In genomic region chr9:6897207-6897822, GRCh38 we compare ENCODE assay signal across 18 cellular contexts.
DNase-seq lines count a peak whose midpoint lies in the region; ATAC-seq and TF ChIP-seq lines count a peak whose summit lies in the region.
"Had no signal": no experiment of that assay in that cellular context is flagged by ENCODE, and none has a peak within 500 bp of the region (broad histone marks: within the 10 kb centered on the region; RNA-seq: fewer than 3 reads in every experiment).

No MANE protein-coding gene starts in this region.

- peaks cover 4% of the 10 kb centered on the region for H4K20me1 ChIP-seq in hepatocyte (ENCODE audit: insufficient read depth, poor library complexity, severe bottlenecking)
- H4K20me1 ChIP-seq in neural progenitor cell (ENCODE audit: low read depth): no peaks in the 10 kb centered on the region

- TF ChIP-seq CTCF in hepatocyte (IDR thresholded peaks at IDR 0.05; ENCODE audit: poor library complexity): no peak
- no peak for TF ChIP-seq CTCF in neural progenitor cell (IDR thresholded peaks at IDR 0.05)
- no peak for TF ChIP-seq CTCF in CD8-positive, alpha-beta T cell (IDR thresholded peaks at IDR 0.05)

- H3K27me3 Mint-ChIP-seq in CD4-positive, CD25-positive, alpha-beta regulatory T cell: no peaks in the 10 kb centered on the region
- no peaks in the 10 kb centered on the region for H3K27me3 Mint-ChIP-seq in neural progenitor cell (ENCODE audit: insufficient read depth, low read depth)
- H3K27me3 Mint-ChIP-seq in CD8-positive, alpha-beta T cell (ENCODE audit: low read depth): no peaks in the 10 kb centered on the region
- H3K27me3 Mint-ChIP-seq: CD8-positive, alpha-beta memory T cell; IgD-negative memory B cell had no signal

- 59% methylated on average over 1 of the region's 1 CpG for WGBS in hepatocyte (ENCODE audit: low lambda C conversion rate, missing lambda C conversion rate)

- no peak overlapping the region for H3K4me3 Mint-ChIP-seq in CD4-positive, CD25-positive, alpha-beta regulatory T cell
- H3K4me3 Mint-ChIP-seq in neural progenitor cell: no peak overlapping the region
- no peak overlapping the region for H3K4me3 Mint-ChIP-seq in CD8-positive, alpha-beta T cell
- H3K4me3 Mint-ChIP-seq: CD8-positive, alpha-beta memory T cell had no signal

- in situ Hi-C loops in KBM-7 (cut with MboI; ENCODE audit: low pct_unique_long_range_greater_than_20kb, low sequenced_read_pairs): no loop called here

- peak overlapping the region; percentile 57 for H3K4me2 ChIP-seq in hepatocyte
- H3K4me2 ChIP-seq in neural progenitor cell: no peak overlapping the region

- H3K4me1 Mint-ChIP-seq in CD4-positive, CD25-positive, alpha-beta regulatory T cell: peaks cover 25 to 57% (median 44%) of the 10 kb centered on the region in 4 donors
- no peaks in the 10 kb centered on the region for H3K4me1 Mint-ChIP-seq in neural progenitor cell
- peaks cover 68% of the 10 kb centered on the region for H3K4me1 Mint-ChIP-seq in CD8-positive, alpha-beta T cell (ENCODE audit: low read depth)

- peak overlapping the region in 2 of 3 donors; percentile 0 to 58 for H3K27ac Mint-ChIP-seq in CD4-positive, CD25-positive, alpha-beta regulatory T cell
- H3K27ac Mint-ChIP-seq in neural progenitor cell: peak overlapping the region; percentile 67
- H3K27ac Mint-ChIP-seq in CD8-positive, alpha-beta T cell: no peak overlapping the region
- H3K27ac Mint-ChIP-seq: CD8-positive, alpha-beta memory T cell had no signal

- peaks cover 7% of the 10 kb centered on the region for H3K79me2 ChIP-seq in hepatocyte
- H3K79me2 ChIP-seq in neural progenitor cell (ENCODE audit: low read depth): no peaks in the 10 kb centered on the region

- intact Hi-C loops in CD8-positive, alpha-beta T cell (cut with DNase I, micrococcal nuclease): no loop called here

- H3K9me2 ChIP-seq in hepatocyte (replicated peaks; ENCODE audit: insufficient read depth): no peaks in the 10 kb centered on the region

- no peaks in the 10 kb centered on the region for H3K27me3 ChIP-seq in CD4-positive, CD25-positive, alpha-beta regulatory T cell (ENCODE audit: control insufficient read depth, insufficient read depth, low read length)
- no peaks in the 10 kb centered on the region for H3K27me3 ChIP-seq in hepatocyte
- no peaks in the 10 kb centered on the region for H3K27me3 ChIP-seq in neural progenitor cell
- no peaks in the 10 kb centered on the region for H3K27me3 ChIP-seq in CD8-positive, alpha-beta T cell (ENCODE audit: insufficient read depth, low read length)
- H3K27me3 ChIP-seq: BE2C, MG63 had no signal

- no peaks in the 10 kb centered on the region for H3F3A ChIP-seq in neural progenitor cell (ENCODE audit: low read depth)

- H3K36me3 Mint-ChIP-seq in CD4-positive, CD25-positive, alpha-beta regulatory T cell: peaks cover 17% of the 10 kb centered on the region
- peaks cover 5% of the 10 kb centered on the region for H3K36me3 Mint-ChIP-seq in neural progenitor cell
- H3K36me3 Mint-ChIP-seq in CD8-positive, alpha-beta T cell: peaks cover 67% of the 10 kb centered on the region

- H3K9me3 Mint-ChIP-seq in CD4-positive, CD25-positive, alpha-beta regulatory T cell: no peaks in the 10 kb centered on the region
- H3K9me3 Mint-ChIP-seq in neural progenitor cell: no peaks in the 10 kb centered on the region
- H3K9me3 Mint-ChIP-seq in CD8-positive, alpha-beta T cell: no peaks in the 10 kb centered on the region
- H3K9me3 Mint-ChIP-seq: CD8-positive, alpha-beta memory T cell; IgD-negative memory B cell had no signal

- H3K9ac ChIP-seq in neural progenitor cell: no peak overlapping the region

- no peak for DNase-seq in CD4-positive, CD25-positive, alpha-beta regulatory T cell
- DNase-seq in OCI-M1 (lab: John Stamatoyannopoulos, UW): peak; percentile 94
- DNase-seq in hepatocyte (ENCODE audit: low spot score): no peak
- DNase-seq in neural progenitor cell (ENCODE audit: low spot score): no peak
- no peak for DNase-seq in KBM-7
- no peak for DNase-seq in epidermal melanocyte (ENCODE audit: insufficient read length, low spot score)
- DNase-seq in CD8-positive, alpha-beta T cell: no peak
- DNase-seq: BE2C; CD8-positive, alpha-beta memory T cell; DMS79 treated with DMSO at 0.1 percent for 48 hours; Kasumi-1; MG63; NCI-H1048; NCI-H1436; NCI-H1930; NCI-H526 had no signal

- no peaks in the 10 kb centered on the region for H3K9me3 ChIP-seq in CD4-positive, CD25-positive, alpha-beta regulatory T cell (ENCODE audit: control insufficient read depth in 2 of 2, low read length in 2 of 2)
- H3K9me3 ChIP-seq in hepatocyte (ENCODE audit: low read depth): no peaks in the 10 kb centered on the region
- H3K9me3 ChIP-seq in neural progenitor cell (ENCODE audit: low read depth): no peaks in the 10 kb centered on the region
- no peaks in the 10 kb centered on the region for H3K9me3 ChIP-seq in CD8-positive, alpha-beta T cell (ENCODE audit: low read length)
- H3K9me3 ChIP-seq: BE2C, MG63 had no signal

- no peak overlapping the region for H2AFZ ChIP-seq in hepatocyte
- no peak overlapping the region for H2AFZ ChIP-seq in neural progenitor cell (replicated peaks)

- H3K36me3 ChIP-seq in CD4-positive, CD25-positive, alpha-beta regulatory T cell (ENCODE audit: control insufficient read depth, insufficient read depth, low read length): peaks cover 17% of the 10 kb centered on the region
- no peaks in the 10 kb centered on the region for H3K36me3 ChIP-seq in hepatocyte (replicated peaks; ENCODE audit: insufficient read depth, low read depth)
- no peaks in the 10 kb centered on the region for H3K36me3 ChIP-seq in neural progenitor cell
- H3K36me3 ChIP-seq in CD8-positive, alpha-beta T cell (ENCODE audit: insufficient read depth, low read length): peaks cover 7% of the 10 kb centered on the region
- H3K36me3 ChIP-seq: BE2C, MG63 had no signal

- H3K27ac ChIP-seq in CD4-positive, CD25-positive, alpha-beta regulatory T cell (ENCODE audit: insufficient read depth, low read length, poor library complexity, severe bottlenecking): no peak overlapping the region
- H3K27ac ChIP-seq in hepatocyte: no peak overlapping the region
- peak overlapping the region; percentile 6 for H3K27ac ChIP-seq in neural progenitor cell
- no peak overlapping the region for H3K27ac ChIP-seq in CD8-positive, alpha-beta T cell (ENCODE audit: low read depth, low read length)

- H3K4me1 ChIP-seq in CD4-positive, CD25-positive, alpha-beta regulatory T cell (ENCODE audit: control insufficient read depth, insufficient read depth, low read length, poor library complexity, severe bottlenecking): peaks cover 19% of the 10 kb centered on the region
- H3K4me1 ChIP-seq in hepatocyte (ENCODE audit: insufficient read depth) (peaks cover 22% of the 10 kb centered on the region), neural progenitor cell (no peaks in the 10 kb centered on the region)
- peaks cover 11% of the 10 kb centered on the region for H3K4me1 ChIP-seq in CD8-positive, alpha-beta T cell (ENCODE audit: insufficient read depth, low read length)
- H3K4me1 ChIP-seq: BE2C had no signal

- POLR2A ChIA-PET in CD8-positive, alpha-beta T cell (lab: Charles Lee): interaction anchor here (1.1 kb wide), 1 partner anchor 141 kb away, joined by 3 read pairs; no protein-coding TSS in a partner anchor

- no peak overlapping the region for H3K4me3 ChIP-seq in CD4-positive, CD25-positive, alpha-beta regulatory T cell (ENCODE audit: low read depth, low read length)
- H3K4me3 ChIP-seq in hepatocyte (no peak overlapping the region), neural progenitor cell (no peak overlapping the region)
- H3K4me3 ChIP-seq in CD8-positive, alpha-beta T cell (ENCODE audit: low read depth, low read length): no peak overlapping the region
- H3K4me3 ChIP-seq: MG63 had no signal

- CTCF ChIA-PET in CD8-positive, alpha-beta T cell (lab: Charles Lee): no interaction called here

- no peak for ATAC-seq in CD4-positive, CD25-positive, alpha-beta regulatory T cell (ENCODE audit: low read depth in 2 of 2)
- ATAC-seq in HG02970 (IDR thresholded peaks at IDR 0.05; ENCODE audit: low FRiP score, unreplicated experiment): no peak
- no peak for ATAC-seq in CD8-positive, alpha-beta T cell
